7 cellular contexts compared by ENCODE assay signal in the genomic region with DNA sequence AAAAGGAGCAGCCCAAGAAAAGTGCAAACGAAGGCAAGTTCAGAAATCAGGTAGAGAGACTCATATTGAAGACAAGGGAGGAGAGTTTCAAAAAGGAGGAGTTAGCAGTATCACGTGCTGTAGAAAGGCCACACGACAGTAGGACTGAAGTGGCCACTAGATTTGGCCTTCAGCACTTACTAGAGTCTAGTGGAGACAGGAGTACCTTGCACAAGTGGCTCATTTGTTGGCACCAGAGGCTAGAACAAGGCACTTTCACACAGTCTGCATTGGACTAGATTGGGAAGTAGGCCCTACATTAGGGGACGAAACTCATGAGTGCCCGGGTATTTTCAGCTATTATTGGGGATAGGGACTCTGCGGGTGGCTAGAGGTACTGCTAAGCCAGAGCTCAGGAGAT.
DNase-seq lines count a peak whose midpoint lies in the region; ATAC-seq and TF ChIP-seq lines count a peak whose summit lies in the region.

No MANE protein-coding gene starts in this region.

- peaks cover 10% of the 10 kb centered on the region; the same call in 1 of the 2 replicates for H3K79me2 ChIP-seq in DOHH2 (ENCODE audit: control insufficient read depth, low read length)
- peaks cover 30% of the 10 kb centered on the region for H3K79me2 ChIP-seq in Loucy (ENCODE audit: insufficient read depth, low read length)
- peaks cover 12% of the 10 kb centered on the region for H3K79me2 ChIP-seq in parathyroid adenoma

- peaks cover 4% of the 10 kb centered on the region; the same call in 1 of the 2 replicates for H3K27me3 ChIP-seq in DOHH2 (ENCODE audit: control insufficient read depth, low read length)
- H3K27me3 ChIP-seq in Loucy (ENCODE audit: insufficient read depth, low read length, poor library complexity, severe bottlenecking) = no peaks in the 10 kb centered on the region
- H3K27me3 ChIP-seq in parathyroid adenoma (ENCODE audit: control insufficient read depth, insufficient read depth, low read length) = no peaks in the 10 kb centered on the region

- ATAC-seq in GM21786 (IDR thresholded peaks at IDR 0.05; ENCODE audit: unreplicated experiment) = no peak

- H3K9me3 ChIP-seq in DOHH2 (ENCODE audit: control insufficient read depth, insufficient read depth, low read length) = no peaks in the 10 kb centered on the region
- no peaks in the 10 kb centered on the region for H3K9me3 ChIP-seq in Loucy (ENCODE audit: insufficient read depth, low read depth, low read length)
- H3K9me3 ChIP-seq in parathyroid adenoma (ENCODE audit: control insufficient read depth, low read length) = no peaks in the 10 kb centered on the region

- H3K4me3 ChIP-seq in DOHH2 (ENCODE audit: low read length) (peak overlapping the region; percentile 83), Loucy (ENCODE audit: low read length, poor library complexity, severe bottlenecking) (peak overlapping the region; percentile 77), parathyroid adenoma (ENCODE audit: low read depth, low read length) (no peak overlapping the region)

- H3K36me3 Mint-ChIP-seq in dendritic cell treated with granulocyte-macrophage colony-stimulating factor and Interleukin-4, amounts not matched to agents 40 ng/mL and 50 ng/mL, for 4 days (ENCODE audit: low read depth) = peaks cover 7% of the 10 kb centered on the region

- H2AFZ ChIP-seq in Loucy (ENCODE audit: low read length) (peak overlapping the region; percentile 36; the same call in 1 of the 2 replicates), parathyroid adenoma (peak overlapping the region; percentile 12)

- no peaks in the 10 kb centered on the region for H3K9me2 ChIP-seq in DOHH2 (replicated peaks; ENCODE audit: control insufficient read depth, low read length)
- no peaks in the 10 kb centered on the region for H3K9me2 ChIP-seq in Loucy (replicated peaks; ENCODE audit: low read depth, low read length)

- no peak overlapping the region for H3K27ac ChIP-seq in DOHH2 (ENCODE audit: low read depth, low read length)
- H3K27ac ChIP-seq in parathyroid adenoma = no peak overlapping the region

- H3K4me2 ChIP-seq in DOHH2 (ENCODE audit: low read length) (peak overlapping the region; percentile 82), Loucy (ENCODE audit: low read depth, low read length, poor library complexity, severe bottlenecking) (peak overlapping the region; percentile 73), parathyroid adenoma (ENCODE audit: low read length) (no peak overlapping the region)

- H3K27ac Mint-ChIP-seq in dendritic cell treated with granulocyte-macrophage colony-stimulating factor and Interleukin-4, amounts not matched to agents 40 ng/mL and 50 ng/mL, for 4 days = peak overlapping the region; percentile 99

- H3K36me3 ChIP-seq in DOHH2 (ENCODE audit: control insufficient read depth, low read length) (no peaks in the 10 kb centered on the region), Loucy (ENCODE audit: insufficient read depth, low read length) (no peaks in the 10 kb centered on the region), parathyroid adenoma (ENCODE audit: control insufficient read depth, insufficient read depth, low read length) (no peaks in the 10 kb centered on the region)

- peaks cover 23% of the 10 kb centered on the region for H3F3A ChIP-seq in DOHH2 (ENCODE audit: control insufficient read depth, insufficient read depth)
- H3F3A ChIP-seq in Loucy (ENCODE audit: low read depth) = no peaks in the 10 kb centered on the region

- peaks cover 43% of the 10 kb centered on the region for H3K4me1 Mint-ChIP-seq in dendritic cell treated with granulocyte-macrophage colony-stimulating factor and Interleukin-4, amounts not matched to agents 40 ng/mL and 50 ng/mL, for 4 days (ENCODE audit: low read depth)

- peaks cover 7% of the 10 kb centered on the region for H3K9me3 Mint-ChIP-seq in dendritic cell treated with granulocyte-macrophage colony-stimulating factor and Interleukin-4, amounts not matched to agents 40 ng/mL and 50 ng/mL, for 4 days

- DNase-seq in glomerular visceral epithelial cell (ENCODE audit: extremely low spot score) (no peak), amygdala (lab: John Stamatoyannopoulos, UW) (no peak)

- H3K4me1 ChIP-seq in DOHH2 (ENCODE audit: control insufficient read depth, low read length) (peaks cover 32% of the 10 kb centered on the region), Loucy (ENCODE audit: insufficient read depth, low read length, poor library complexity, severe bottlenecking) (peaks cover 36% of the 10 kb centered on the region), parathyroid adenoma (peaks cover 7% of the 10 kb centered on the region)

- no peak overlapping the region for H3K4me3 Mint-ChIP-seq in dendritic cell treated with granulocyte-macrophage colony-stimulating factor and Interleukin-4, amounts not matched to agents 40 ng/mL and 50 ng/mL, for 4 days

- intact Hi-C loops in dendritic cell treated with granulocyte-macrophage colony-stimulating factor and Interleukin-4, amounts not matched to agents 40 ng/mL and 50 ng/mL, for 4 days (cut with micrococcal nuclease) = no loop called here

- TF ChIP-seq CTCF in DOHH2 (IDR thresholded peaks at IDR 0.05; ENCODE audit: low read depth, low read length, poor library complexity, severe bottlenecking) (no peak), Loucy (conservative IDR thresholded peaks at IDR 0.05; ENCODE audit: low read length) (no peak), parathyroid adenoma (IDR thresholded peaks at IDR 0.05) (no peak)

- no peaks in the 10 kb centered on the region for H3K27me3 Mint-ChIP-seq in dendritic cell treated with granulocyte-macrophage colony-stimulating factor and Interleukin-4, amounts not matched to agents 40 ng/mL and 50 ng/mL, for 4 days

- H3K9ac ChIP-seq in Loucy (ENCODE audit: low read depth, low read length, poor library complexity, severe bottlenecking) (peak overlapping the region; percentile 76), parathyroid adenoma (no peak overlapping the region)

- H4K20me1 ChIP-seq in DOHH2 (ENCODE audit: control insufficient read depth, insufficient read depth, low read depth, low read length) = no peaks in the 10 kb centered on the region
- H4K20me1 ChIP-seq in Loucy (ENCODE audit: insufficient read depth, low read length, poor library complexity, severe bottlenecking) = peaks cover 12% of the 10 kb centered on the region
